Comparison of ENCODE assay signal across 8 cellular contexts in genomic region chr1:227948493-227949260, GRCh38. TPM values are rescaled to one million over a fixed set of nuclear protein-coding genes. Genes with fewer than 3 reads are reported as not detected.
DNase-seq lines count a peak whose midpoint lies in the region; ATAC-seq, FAIRE-seq and TF ChIP-seq lines count a peak whose summit lies in the region.

No MANE protein-coding gene starts in this region.

- H3K4me1 ChIP-seq in keratinocyte (ENCODE audit: control insufficient read depth, extremely low read depth, insufficient read depth, low read length) (peaks cover 18% of the 10 kb centered on the region), tibial artery (peaks cover 0 to 42% (median 26%) of the 10 kb centered on the region in 4 donors)

- dilution Hi-C loops in keratinocyte (cut with MboI; ENCODE audit: extremely low pct_ligation_motif_present, low sequenced_read_pairs): no loop called here

- peaks cover 8% of the 10 kb centered on the region for H3K27me3 Mint-ChIP-seq in activated T-cell treated with anti-CD3 and anti-CD28 coated beads, Interleukin-2, amount 50 U/mL, for 72 hours (ENCODE audit: low read depth)

- H3K9me1 ChIP-seq in keratinocyte (ENCODE audit: control insufficient read depth, extremely low read depth, insufficient read depth, low read length): no peaks in the 10 kb centered on the region

- H3K4me3 ChIP-seq in keratinocyte (ENCODE audit: control insufficient read depth in 2 of 3, extremely low read depth in 1 of 3, insufficient read depth in 2 of 3, low read depth in 1 of 3, low read length in 3 of 3): peak overlapping the region; percentile 34 to 49 (median 40)
- peak overlapping the region; percentile 51 to 66 for H3K4me3 ChIP-seq in tibial artery

- no peaks in the 10 kb centered on the region for H3K4me1 Mint-ChIP-seq in activated T-cell treated with anti-CD3 and anti-CD28 coated beads, Interleukin-2, amount 50 U/mL, for 72 hours (ENCODE audit: low read depth)

- DNase-seq in activated T-cell treated with anti-CD3 and anti-CD28 coated beads, Interleukin-2, amount 50 U/mL, for 1 hour: peak; percentile 16
- DNase-seq in activated T-cell treated with anti-CD3 and anti-CD28 coated beads for 4 hours (no peak), keratinocyte (ENCODE audit: low read depth, low spot score) (no peak), tibial artery (peak in 1 of 2 donors; percentile 54), NCI-H2196 treated with DMSO at 0.1 percent for 48 hours (lab: John Stamatoyannopoulos, UW; ENCODE audit: unreplicated experiment) (no peak)
- no peak for DNase-seq in activated T-cell treated with anti-CD3 and anti-CD28 coated beads, Interleukin-2, amount 50 U/mL, for 72 hours

- H3K36me3 ChIP-seq in keratinocyte (ENCODE audit: control insufficient read depth in 2 of 2, extremely low read depth in 1 of 2, insufficient read depth in 2 of 2, low read length in 2 of 2) (no peaks in the 10 kb centered on the region), tibial artery (no peaks in the 10 kb centered on the region)

- no peak for ATAC-seq in activated T-cell treated with anti-CD3 and anti-CD28 coated beads, Interleukin-2, amount 50 U/mL, for 72 hours (replicated peaks in 1 of 2)
- ATAC-seq in HG03139 (IDR thresholded peaks at IDR 0.05; ENCODE audit: unreplicated experiment) (no peak), GM19351 (IDR thresholded peaks at IDR 0.05; ENCODE audit: unreplicated experiment) (no peak)

- H2AFZ ChIP-seq in keratinocyte (ENCODE audit: control insufficient read depth, low read length): peak overlapping the region; percentile 12

- H3K27me3 ChIP-seq in keratinocyte (ENCODE audit: control insufficient read depth, extremely low read depth, insufficient read depth, low read length) (peaks cover 23% of the 10 kb centered on the region), tibial artery (peaks cover 0 to 69% of the 10 kb centered on the region in 2 donors)

- intact Hi-C loops in tibial artery (cut with DNase I; ENCODE audit: low total_unique reads): loop anchor here (5.0 to 10.0 kb wide), 2 partner anchors 186 to 464 kb away; no protein-coding TSS in a partner anchor

- peak overlapping the region; percentile 64 to 67 for H3K4me3 Mint-ChIP-seq in activated T-cell treated with anti-CD3 and anti-CD28 coated beads, Interleukin-2, amount 50 U/mL, for 72 hours

- no peak for TF ChIP-seq CTCF in keratinocyte (optimal IDR thresholded peaks at IDR 0.05 in 1 of 3, IDR thresholded peaks at IDR 0.05 in 1 of 3, conservative IDR thresholded peaks at IDR 0.05 in 1 of 3; ENCODE audit: extremely low read depth in 1 of 3, insufficient read depth in 2 of 3, low read length in 3 of 3)
- no peak for TF ChIP-seq CTCF in tibial artery (IDR thresholded peaks at IDR 0.05)

- H4K20me1 ChIP-seq in keratinocyte (ENCODE audit: control insufficient read depth, extremely low read depth, insufficient read depth, low read length): peaks cover 3% of the 10 kb centered on the region

- FAIRE-seq in keratinocyte (lab: Jason Lieb, UNC): no peak

- H3K36me3 Mint-ChIP-seq in activated T-cell treated with anti-CD3 and anti-CD28 coated beads, Interleukin-2, amount 50 U/mL, for 72 hours (ENCODE audit: insufficient read depth in 2 of 2): no peaks in the 10 kb centered on the region

- H3K9ac ChIP-seq in keratinocyte (ENCODE audit: control insufficient read depth, extremely low read depth, insufficient read depth, low read length): no peak overlapping the region

- no peak overlapping the region for H3K27ac Mint-ChIP-seq in activated T-cell treated with anti-CD3 and anti-CD28 coated beads, Interleukin-2, amount 50 U/mL, for 72 hours

- no peaks in the 10 kb centered on the region for H3K9me3 Mint-ChIP-seq in activated T-cell treated with anti-CD3 and anti-CD28 coated beads, Interleukin-2, amount 50 U/mL, for 72 hours

- peak overlapping the region; percentile 62 for H3K4me2 ChIP-seq in keratinocyte (ENCODE audit: control insufficient read depth, extremely low read depth, insufficient read depth, low read depth, low read length)

- H3K79me2 ChIP-seq in keratinocyte (ENCODE audit: control insufficient read depth, insufficient read depth, low read length): peaks cover 4% of the 10 kb centered on the region

- H3K9me3 ChIP-seq in keratinocyte (ENCODE audit: control insufficient read depth, low read depth, low read length): no peaks in the 10 kb centered on the region
- H3K9me3 ChIP-seq in tibial artery: no peaks in the 10 kb centered on the region

- H3K27ac ChIP-seq in keratinocyte (ENCODE audit: control insufficient read depth, insufficient read depth, low read length) (no peak overlapping the region), tibial artery (no peak overlapping the region)

RNA-seq across cellular contexts. Expression of gene WNT9A, which starts 0.9 kb away (rescaled TPM):
- under 1 TPM in 1 of 2 donors, not detected in 1; 0.28 TPM for total RNA-seq in activated T-cell treated with anti-CD3 and anti-CD28 coated beads, Interleukin-2, amount 50 U/mL, for 72 hours
- polyA plus RNA-seq in keratinocyte: 1.7 to 2.5 TPM (median 2.3 TPM) in 3 replicates
- polyA plus RNA-seq in keratinocyte (2011; ENCODE audit: low read depth): 0.75 TPM
- 1.7 and 2.3 TPM in 2 replicates for polyA plus RNA-seq in keratinocyte (2011; cell fraction: cytosol; rRNA removed)
- 6.2 and 6.4 TPM in 2 replicates for polyA plus RNA-seq in keratinocyte (2011; cell fraction: nucleus; rRNA removed)
- polyA plus RNA-seq in keratinocyte (2012; ENCODE audit: low replicate concordance): 2.1 and 2.4 TPM in 2 replicates
- polyA minus RNA-seq in keratinocyte: 3.9 to 6.0 TPM (median 4.9 TPM) in 3 replicates
- polyA minus RNA-seq in keratinocyte (2011; cell fraction: cytosol; rRNA and poly(A)+ RNA removed): 4.4 TPM
- polyA minus RNA-seq in keratinocyte (2011; cell fraction: nucleus; rRNA and poly(A)+ RNA removed): 4.8 and 5.7 TPM in 2 replicates

RNA-seq across cellular contexts. Expression of gene WNT3A, which starts 58.1 kb away (rescaled TPM):
- not detected for total RNA-seq in activated T-cell treated with anti-CD3 and anti-CD28 coated beads, Interleukin-2, amount 50 U/mL, for 72 hours
- polyA plus RNA-seq in keratinocyte: 0.07 to 0.15 TPM (median 0.07 TPM) in 3 replicates
- not detected for polyA plus RNA-seq in keratinocyte (2011; ENCODE audit: low read depth)
- 0.02 and 0.16 TPM in 2 replicates for polyA plus RNA-seq in keratinocyte (2011; cell fraction: cytosol; rRNA removed)
- 0.19 and 0.35 TPM in 2 replicates for polyA plus RNA-seq in keratinocyte (2011; cell fraction: nucleus; rRNA removed)
- polyA plus RNA-seq in keratinocyte (2012; ENCODE audit: low replicate concordance): 0.08 TPM in 1 of 2 replicates, not detected in the other
- 0.06 to 0.13 TPM in 2 of 3 replicates, not detected in the other for polyA minus RNA-seq in keratinocyte
- not detected for polyA minus RNA-seq in keratinocyte (2011; cell fraction: cytosol; rRNA and poly(A)+ RNA removed)
- polyA minus RNA-seq in keratinocyte (2011; cell fraction: nucleus; rRNA and poly(A)+ RNA removed): 0.32 TPM in 1 of 2 replicates, not detected in the other
